ENCODE assay signal across 15 cellular contexts in the genomic region with DNA sequence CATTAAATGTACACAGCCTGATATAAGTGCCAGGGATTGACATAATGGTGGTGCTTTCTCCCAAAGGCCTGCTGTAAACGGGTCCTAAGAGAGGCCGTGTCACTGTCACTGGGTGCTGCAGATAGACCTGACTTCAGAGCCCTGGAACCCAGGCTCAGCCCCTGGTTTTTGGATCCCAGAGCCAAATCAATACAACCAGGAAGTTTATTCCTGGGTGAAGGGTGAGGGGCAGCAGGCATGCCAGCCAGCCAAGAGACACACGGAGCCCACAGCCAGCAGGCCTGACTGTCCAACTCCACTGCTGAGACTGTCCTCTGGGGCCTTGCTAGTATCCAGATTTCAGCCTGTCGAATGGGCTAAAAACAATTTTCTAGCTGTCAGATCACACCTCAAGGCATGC. TPM values are rescaled to one million over a fixed set of nuclear protein-coding genes. Genes with fewer than 3 reads are reported as not detected.
DNase-seq lines count a peak whose midpoint lies in the region; ATAC-seq and TF ChIP-seq lines count a peak whose summit lies in the region.
"Had no signal": no experiment of that assay in that cellular context is flagged by ENCODE, and none has a peak within 500 bp of the region (broad histone marks: within the 10 kb centered on the region; RNA-seq: fewer than 3 reads in every experiment).

No MANE protein-coding gene starts in this region.

- WGBS in adipose tissue, 3 donors, result 62 to 88% (median 84%) methylated on average over 4 of the region's 4 CpGs
- WGBS in right lobe of liver (ENCODE audit: insufficient coverage, low coverage, low lambda C conversion rate, missing lambda C conversion rate), result 20% methylated on average over 1 of the region's 4 CpGs
- 85 to 90% (median 89%) methylated on average over 4 of the region's 4 CpGs for WGBS in stomach, 5 donors

- TF ChIP-seq EP300 in stomach (IDR thresholded peaks at IDR 0.05), result no peak

- no peak overlapping the region for H3K27ac ChIP-seq in CD8-positive, alpha-beta memory T cell (ENCODE audit: low read depth, low read length)
- peak overlapping the region; percentile 16 for H3K27ac ChIP-seq in adipose tissue (ENCODE audit: low read depth, low read length)
- H3K27ac ChIP-seq in right lobe of liver, result peak overlapping the region; percentile 44 to 99 (median 98)
- H3K27ac ChIP-seq in stomach, result peak overlapping the region in 4 of 5 donors; percentile 100
- H3K27ac ChIP-seq: neutrophil had no signal

- H3K27me3 Mint-ChIP-seq in CD8-positive, alpha-beta memory T cell, result peaks cover 0 to 4% of the 10 kb centered on the region in 2 donors
- H3K27me3 Mint-ChIP-seq: CD4-positive, CD25-positive, alpha-beta regulatory T cell had no signal

- POLR2A ChIA-PET in CD8-positive, alpha-beta memory T cell (lab: Charles Lee), result interaction anchor here (0.6 kb wide), 1 partner anchor 280 kb away, joined by 3 read pairs; no protein-coding TSS in a partner anchor

- TF ChIP-seq POLR2A in right lobe of liver (IDR thresholded peaks at IDR 0.05) (peak; percentile 65), stomach (IDR thresholded peaks at IDR 0.05) (no peak)

- H3K4me1 Mint-ChIP-seq in CD8-positive, alpha-beta memory T cell, result peaks cover 55 to 81% (median 75%) of the 10 kb centered on the region in 3 donors

- no peak overlapping the region for H3K4me3 Mint-ChIP-seq in CD8-positive, alpha-beta memory T cell

- no peak for TF ChIP-seq CTCF in right lobe of liver (IDR thresholded peaks at IDR 0.05)
- TF ChIP-seq CTCF in stomach (IDR thresholded peaks at IDR 0.05), result no peak

- H3K27ac Mint-ChIP-seq in CD8-positive, alpha-beta memory T cell, result peak overlapping the region in 5 of 8 donors; percentile 19 to 93 (median 79)

- no peaks in the 10 kb centered on the region for H3K36me3 ChIP-seq in CD8-positive, alpha-beta memory T cell (ENCODE audit: insufficient read depth, low read length)
- peaks cover 0 to 4% (median 0%) of the 10 kb centered on the region in 4 donors for H3K36me3 ChIP-seq in right lobe of liver
- no peaks in the 10 kb centered on the region for H3K36me3 ChIP-seq in stomach
- H3K36me3 ChIP-seq: neutrophil had no signal

- H3K4me3 ChIP-seq in CD8-positive, alpha-beta memory T cell (ENCODE audit: low read length), result no peak overlapping the region
- no peak overlapping the region for H3K4me3 ChIP-seq in right lobe of liver
- H3K4me3 ChIP-seq in stomach, result no peak overlapping the region

- H3K36me3 Mint-ChIP-seq in CD8-positive, alpha-beta memory T cell, result no peaks in the 10 kb centered on the region
- H3K36me3 Mint-ChIP-seq: CD4-positive, CD25-positive, alpha-beta regulatory T cell had no signal

- intact Hi-C loops in right lobe of liver (cut with DNase I), result no loop called here
- intact Hi-C loops in stomach (cut with DNase I; ENCODE audit: low total_unique reads), result no loop called here

- no peak for DNase-seq in CD8-positive, alpha-beta memory T cell
- DNase-seq in right lobe of liver (peak; percentile 61 to 85 (median 74)), stomach (no peak), NCI-H1694 treated with DMSO at 0.1 percent for 48 hours (lab: John Stamatoyannopoulos, UW) (no peak), hepatic stellate cell (ENCODE audit: low spot score) (no peak)
- no peak for DNase-seq in activated effector memory CD4-positive, alpha-beta T cell treated with Interleukin-2 at 50 U/mL for 16 hours
- DNase-seq in stimulated activated CD8-positive, alpha-beta memory T cell treated with anti-CD3 and anti-CD28 coated beads, Interleukin-4, amount 100 ng/mL, for 48 hours, result no peak
- DNase-seq: activated T-cell treated with anti-CD3 and anti-CD28 coated beads for 4 hours; anterior cingulate cortex; CD4-positive, CD25-positive, alpha-beta regulatory T cell; effector CD8-positive, alpha-beta T cell; kidney glomerular epithelial cell had no signal

- no peaks in the 10 kb centered on the region for H3K9me3 ChIP-seq in CD8-positive, alpha-beta memory T cell (ENCODE audit: low read length)
- H3K9me3 ChIP-seq in right lobe of liver (no peaks in the 10 kb centered on the region), stomach (no peaks in the 10 kb centered on the region)
- H3K9me3 ChIP-seq: neutrophil had no signal

- CTCF ChIA-PET in CD8-positive, alpha-beta memory T cell (lab: Charles Lee), result interaction anchor here (5.2 kb wide), 1 partner anchor 13 kb away, joined by 43 read pairs; the partner anchor contains the start of gene ARMC12

- peaks cover 70% of the 10 kb centered on the region for H3K4me1 ChIP-seq in CD8-positive, alpha-beta memory T cell (ENCODE audit: insufficient read depth, low read length)
- peaks cover 0 to 78% (median 40%) of the 10 kb centered on the region in 4 donors for H3K4me1 ChIP-seq in right lobe of liver
- peaks cover 76 to 96% (median 94%) of the 10 kb centered on the region in 4 donors for H3K4me1 ChIP-seq in stomach

- H3K9me3 Mint-ChIP-seq in CD8-positive, alpha-beta memory T cell, result no peaks in the 10 kb centered on the region
- H3K9me3 Mint-ChIP-seq: CD4-positive, CD25-positive, alpha-beta regulatory T cell had no signal

- ATAC-seq in right lobe of liver, result peak in 3 of 4 donors; percentile 2 to 8 (median 6)

- no peaks in the 10 kb centered on the region for H3K27me3 ChIP-seq in CD8-positive, alpha-beta memory T cell (ENCODE audit: insufficient read depth, low read length, poor library complexity, severe bottlenecking)
- H3K27me3 ChIP-seq in right lobe of liver, result no peaks in the 10 kb centered on the region
- H3K27me3 ChIP-seq in stomach, result no peaks in the 10 kb centered on the region
- H3K27me3 ChIP-seq: neutrophil had no signal

RNA-seq across cellular contexts. Expression of gene ARMC12, which starts 12.8 kb away (rescaled TPM):
- under 1 TPM; 0.37 to 0.38 TPM for total RNA-seq in CD8-positive, alpha-beta memory T cell
- polyA plus RNA-seq in CD8-positive, alpha-beta memory T cell, result 0.26 TPM
- polyA plus RNA-seq in adipose tissue (under 1 TPM; 0.56 to 0.71 (median 0.58) TPM), stomach (1 to 10 TPM; 1.1 to 2.5 (median 2.0) TPM)
- total RNA-seq in right lobe of liver (1 to 10 TPM in 3 of 6 experiments, under 1 TPM in 3; 0.22 to 4.4 (median 0.92) TPM), stomach (not detected)
- polyA plus RNA-seq: CD4-positive, CD25-positive, alpha-beta regulatory T cell had no signal

RNA-seq across cellular contexts. Expression of gene FKBP5, which starts 35.3 kb away (rescaled TPM):
- 10 to 100 TPM; 55.7 to 58.8 TPM for total RNA-seq in CD8-positive, alpha-beta memory T cell
- 192 TPM for polyA plus RNA-seq in CD8-positive, alpha-beta memory T cell
- polyA plus RNA-seq in adipose tissue (100 to 1,000 TPM; 111 to 356 (median 181) TPM), stomach (10 to 100 TPM; 89.2 to 97.2 (median 91.1) TPM)
- total RNA-seq in right lobe of liver (100 to 1,000 TPM in 5 of 6 experiments, 10 to 100 TPM in 1; 36.1 to 387 (median 111) TPM), stomach (100 to 1,000 TPM in 4 of 5 donors, 10 to 100 TPM in 1; 68.1 to 209 (median 168) TPM)

RNA-seq across cellular contexts. Expression of gene CLPSL2, which starts 52.3 kb away (rescaled TPM):
- total RNA-seq in CD8-positive, alpha-beta memory T cell, result not detected
- not detected for polyA plus RNA-seq in CD8-positive, alpha-beta memory T cell
- polyA plus RNA-seq in adipose tissue, result 1 to 10 TPM in 1 of 3 donors, not detected in 2; 1.3 TPM
- not detected for total RNA-seq in right lobe of liver
- total RNA-seq in stomach, result not detected
- polyA plus RNA-seq in stomach, result not detected
- total RNA-seq: CD4-positive, CD25-positive, alpha-beta regulatory T cell had no signal
- polyA plus RNA-seq: CD4-positive, CD25-positive, alpha-beta regulatory T cell had no signal

RNA-seq across cellular contexts. Expression of gene CLPSL1, which starts 56.8 kb away (rescaled TPM):
- total RNA-seq in CD8-positive, alpha-beta memory T cell, result not detected
- not detected for polyA plus RNA-seq in CD8-positive, alpha-beta memory T cell
- polyA plus RNA-seq in adipose tissue, result not detected
- total RNA-seq in right lobe of liver, result not detected
- not detected for total RNA-seq in stomach
- polyA plus RNA-seq in stomach, result not detected
- total RNA-seq: CD4-positive, CD25-positive, alpha-beta regulatory T cell; H7 had no signal
- polyA plus RNA-seq: CD4-positive, CD25-positive, alpha-beta regulatory T cell had no signal

Comparison
In these comparisons a context has a peak if more than half of its experiments do, and no peak if none do; other contexts are left out.
1. DNase-seq: peak in right lobe of liver (3 of 3); none in CD8-positive, alpha-beta memory T cell (0 of 5), stomach (single experiment), activated effector memory CD4-positive, alpha-beta T cell treated with Interleukin-2 at 50 U/mL for 16 hours (single experiment), NCI-H1694 treated with DMSO at 0.1 percent for 48 hours (single experiment), stimulated activated CD8-positive, alpha-beta memory T cell treated with anti-CD3 and anti-CD28 coated beads, Interleukin-4, amount 100 ng/mL, for 48 hours (single experiment) and hepatic stellate cell (single experiment).